In the genomic region with DNA sequence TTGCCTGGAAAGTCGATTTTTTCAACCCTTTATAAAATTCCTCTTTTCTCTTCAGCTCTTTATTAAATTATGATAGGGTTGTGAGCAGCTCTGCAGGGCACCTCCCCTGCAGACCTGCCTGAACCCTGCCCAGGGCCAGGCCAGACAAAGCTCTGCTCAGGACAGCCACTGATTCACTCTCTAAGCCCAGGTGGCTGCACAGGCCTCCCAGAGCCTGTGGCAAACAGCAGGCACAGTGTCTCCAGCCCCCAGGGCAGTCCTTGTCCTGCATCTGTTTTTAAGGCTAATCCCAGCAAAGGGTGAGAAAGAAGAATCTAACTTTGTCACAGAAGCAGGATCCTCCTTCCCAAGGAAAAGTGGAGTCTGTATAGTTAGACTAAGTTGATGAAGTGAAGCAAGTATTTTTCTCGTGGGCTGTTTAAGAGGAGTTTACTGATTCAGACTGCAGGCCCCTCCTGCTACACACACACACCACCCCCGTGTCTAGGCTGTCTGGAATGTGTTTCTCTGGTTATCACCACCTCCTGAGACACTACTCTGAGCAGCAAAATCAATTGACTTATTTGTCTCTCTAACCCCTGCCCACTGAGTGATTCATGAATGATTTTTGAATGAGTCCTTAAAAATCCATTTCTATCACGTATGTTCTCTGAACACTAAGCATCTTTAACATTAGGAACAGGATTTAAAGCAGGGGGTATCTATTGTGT, we compare ENCODE assay signal across 12 cellular contexts.
DNase-seq lines count a peak whose midpoint lies in the region; ATAC-seq and TF ChIP-seq lines count a peak whose summit lies in the region.
"Had no signal": no experiment of that assay in that cellular context is flagged by ENCODE, and none has a peak within 500 bp of the region (broad histone marks: within the 10 kb centered on the region; RNA-seq: fewer than 3 reads in every experiment).

No MANE protein-coding gene starts in this region.

- no peaks in the 10 kb centered on the region for H3K36me3 Mint-ChIP-seq in WTC11

- no peak overlapping the region for H3K27ac ChIP-seq in WERI-Rb-1

- peak overlapping the region; percentile 53 for H3K9ac ChIP-seq in skeletal muscle satellite cell (ENCODE audit: low read depth, low read length)

- H3K27me3 ChIP-seq in skeletal muscle satellite cell (ENCODE audit: control insufficient read depth, insufficient read depth, low read length): no peaks in the 10 kb centered on the region
- H3K27me3 ChIP-seq in WERI-Rb-1 (ENCODE audit: insufficient read depth, low read depth, severe bottlenecking): peaks cover 10% of the 10 kb centered on the region

- H3K4me3 Mint-ChIP-seq in WTC11: no peak overlapping the region
- H3K4me3 Mint-ChIP-seq: activated naive CD4-positive, alpha-beta T cell treated with anti-CD3 and anti-CD28 coated beads for 36 hours; H9 had no signal

- H3K36me3 ChIP-seq in skeletal muscle satellite cell (ENCODE audit: insufficient read depth, low read length): no peaks in the 10 kb centered on the region
- no peaks in the 10 kb centered on the region for H3K36me3 ChIP-seq in WERI-Rb-1

- no peak overlapping the region for H3K27ac Mint-ChIP-seq in WTC11
- H3K27ac Mint-ChIP-seq: activated naive CD4-positive, alpha-beta T cell treated with anti-CD3 and anti-CD28 coated beads for 36 hours; H9 had no signal

- DNase-seq in SHP77 (lab: John Stamatoyannopoulos, UW) (peak; percentile 34 to 35), SHP77 treated with DMSO at 0.1 percent for 48 hours (lab: John Stamatoyannopoulos, UW) (no peak), WTC11 (ENCODE audit: low spot score) (no peak), foreskin fibroblast (peak; percentile 89), ureter (ENCODE audit: low spot score) (no peak), WERI-Rb-1 (no peak)
- no peak for DNase-seq in activated T-cell treated with anti-CD3 and anti-CD28 coated beads, Interleukin-2, amount 50 U/mL, for 48 hours
- DNase-seq: activated CD4-positive, CD25-positive, alpha-beta regulatory T cell treated with anti-CD3 and anti-CD28 coated beads, Interleukin-2, amount 50 U/mL, for 72 hours; activated naive CD4-positive, alpha-beta T cell treated with anti-CD3 and anti-CD28 coated beads for 36 hours; H9; small intestine had no signal

- H3K9me3 ChIP-seq in skeletal muscle satellite cell (replicated peaks; ENCODE audit: low read length) (no peaks in the 10 kb centered on the region), WERI-Rb-1 (ENCODE audit: severe bottlenecking) (no peaks in the 10 kb centered on the region)

- CTCF ChIA-PET in WTC11 (lab: Charles Lee): no interaction called here

- peak; percentile 60 for ATAC-seq in WTC11

- H3K4me2 ChIP-seq in skeletal muscle satellite cell (ENCODE audit: low read length): peak overlapping the region; percentile 72

- H3K9me3 Mint-ChIP-seq in WTC11: no peaks in the 10 kb centered on the region
- H3K9me3 Mint-ChIP-seq: activated naive CD4-positive, alpha-beta T cell treated with anti-CD3 and anti-CD28 coated beads for 36 hours; H9 had no signal

- no peak for TF ChIP-seq CTCF in WTC11 (IDR thresholded peaks at IDR 0.05)
- TF ChIP-seq CTCF in foreskin fibroblast (IDR thresholded peaks at IDR 0.05; ENCODE audit: low read depth, low read length): no peak
- no peak for TF ChIP-seq CTCF in WERI-Rb-1 (IDR thresholded peaks at IDR 0.05; ENCODE audit: low read depth, low read length)

- H3K4me3 ChIP-seq in foreskin fibroblast (ENCODE audit: low read depth in 1 of 2, low read length in 2 of 2) (no peak overlapping the region), skeletal muscle satellite cell (ENCODE audit: low read length) (peak overlapping the region; percentile 27), WERI-Rb-1 (ENCODE audit: low read depth, low read length) (no peak overlapping the region)

- H3K4me1 ChIP-seq in skeletal muscle satellite cell (ENCODE audit: control insufficient read depth, insufficient read depth, low read length): peaks cover 37% of the 10 kb centered on the region

- H3K27me3 Mint-ChIP-seq in WTC11 (ENCODE audit: low read depth): peaks cover 5% of the 10 kb centered on the region

- H3K4me1 Mint-ChIP-seq in WTC11: peaks cover 33% of the 10 kb centered on the region

- POLR2A ChIA-PET in WTC11 (lab: Charles Lee): no interaction called here

TF ChIP-seq in WTC11, 78 proteins besides CTCF, POLR2A, EP300 and RAD21:
- no peak for TF ChIP-seq NR2C2 (CRISPR knock-in tag; IDR thresholded peaks at IDR 0.05)
- TF ChIP-seq, protein P1, sequence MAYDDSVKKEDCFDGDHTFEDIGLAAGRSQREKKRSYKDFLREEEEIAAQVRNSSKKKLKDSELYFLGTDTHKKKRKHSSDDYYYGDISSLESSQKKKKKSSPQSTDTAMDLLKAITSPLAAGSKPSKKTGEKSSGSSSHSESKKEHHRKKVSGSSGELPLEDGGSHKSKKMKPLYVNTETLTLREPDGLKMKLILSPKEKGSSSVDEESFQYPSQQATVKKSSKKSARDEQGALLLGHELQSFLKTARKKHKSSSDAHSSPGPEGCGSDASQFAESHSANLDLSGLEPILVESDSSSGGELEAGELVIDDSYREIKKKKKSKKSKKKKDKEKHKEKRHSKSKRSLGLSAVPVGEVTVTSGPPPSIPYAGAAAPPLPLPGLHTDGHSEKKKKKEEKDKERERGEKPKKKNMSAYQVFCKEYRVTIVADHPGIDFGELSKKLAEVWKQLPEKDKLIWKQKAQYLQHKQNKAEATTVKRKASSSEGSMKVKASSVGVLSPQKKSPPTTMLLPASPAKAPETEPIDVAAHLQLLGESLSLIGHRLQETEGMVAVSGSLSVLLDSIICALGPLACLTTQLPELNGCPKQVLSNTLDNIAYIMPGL (CRISPR knock-in tag; IDR thresholded peaks at IDR 0.05): no peak
- TF ChIP-seq RELA (CRISPR knock-in tag; IDR thresholded peaks at IDR 0.05; ENCODE audit: borderline replicate concordance): no peak
TF ChIP-seq in WTC11: peak in this region for 0.

Comparison
In these comparisons a context has a peak if more than half of its experiments do, and no peak if none do; other contexts are left out.
1. DNase-seq: peak in SHP77 (2 of 2) and foreskin fibroblast (2 of 2); none in SHP77 treated with DMSO at 0.1 percent for 48 hours (single experiment), WTC11 (single experiment), ureter (single experiment), WERI-Rb-1 (single experiment) and activated T-cell treated with anti-CD3 and anti-CD28 coated beads, Interleukin-2, amount 50 U/mL, for 48 hours (0 of 2).